In the genomic region with DNA sequence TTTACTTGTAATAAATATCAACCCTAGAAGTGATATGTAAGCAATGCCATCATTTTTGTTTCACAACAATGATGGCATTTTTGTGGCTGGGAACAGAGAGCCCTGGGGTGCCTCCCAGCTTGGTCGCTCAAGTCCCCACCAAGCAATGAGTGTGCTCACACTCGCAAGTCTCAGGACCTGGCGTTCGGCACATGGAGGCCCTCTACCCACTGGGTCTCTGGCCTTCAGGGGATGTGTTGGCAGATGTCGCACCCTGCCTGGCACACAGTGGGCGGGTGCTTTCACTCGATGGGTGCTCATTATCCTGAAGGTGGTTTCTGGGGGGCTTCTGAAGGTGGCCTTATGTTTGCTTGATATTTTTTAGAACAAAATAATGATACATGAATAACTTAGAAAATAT, we compare ENCODE assay signal across 21 cellular contexts.
"Had no signal": no experiment of that assay in that cellular context is flagged by ENCODE, and none has a peak within 500 bp of the region (broad histone marks: within the 10 kb centered on the region; RNA-seq: fewer than 3 reads in every experiment).

No MANE protein-coding gene starts in this region.

- DNase-seq: colonic mucosa; cortex of kidney; effector CD8-positive, alpha-beta T cell; effector memory CD8-positive, alpha-beta T cell; endodermal cell; erythroblast; esophagus squamous epithelium; foreskin fibroblast; foreskin melanocyte; gastrocnemius medialis; glutamatergic neuron; head of caudate nucleus; heart right ventricle; hippocampal formation; left cardiac atrium; left lung; left ventricle myocardium superior; lower lobe of right lung; mesenchymal stem cell; midbrain had no signal

- H3K27ac ChIP-seq: colonic mucosa, epithelial cell of prostate, gastrocnemius medialis, heart right ventricle, left lung, lower lobe of right lung had no signal
